Comparison of ENCODE assay signal across 9 cellular contexts in genomic region chr21:26842300-26842699, GRCh38. TPM values are rescaled to one million over a fixed set of nuclear protein-coding genes. Genes with fewer than 3 reads are reported as not detected.
DNase-seq lines count a peak whose midpoint lies in the region; ATAC-seq, FAIRE-seq and TF ChIP-seq lines count a peak whose summit lies in the region.
"Had no signal": no experiment of that assay in that cellular context is flagged by ENCODE, and none has a peak within 500 bp of the region (broad histone marks: within the 10 kb centered on the region; RNA-seq: fewer than 3 reads in every experiment).

No MANE protein-coding gene starts in this region.

- BruUV-seq in MCF 10A (replicated peaks; lab: Mats Ljungman, UMichigan), result no TSS peak

- H3K36me3 ChIP-seq in lung (ENCODE audit: control insufficient read depth in 2 of 2, insufficient read depth in 2 of 2, low read length in 2 of 2), result peaks cover 3 to 22% of the 10 kb centered on the region in 2 donors
- peaks cover 4% of the 10 kb centered on the region for H3K36me3 ChIP-seq in urinary bladder (ENCODE audit: insufficient read depth)

- intact Hi-C loops in MCF 10A (cut with micrococcal nuclease), result loop anchor here (5.0 to 10.0 kb wide), 2 partner anchors 1375 to 1793 kb away; no protein-coding TSS in a partner anchor

- no peaks in the 10 kb centered on the region for H3K27me3 ChIP-seq in lung (ENCODE audit: control insufficient read depth, insufficient read depth)

- peaks cover 44% of the 10 kb centered on the region for H3K4me1 Mint-ChIP-seq in activated naive CD4-positive, alpha-beta T cell treated with anti-CD3 and anti-CD28 coated beads, Interleukin-2, amount 10 ng/mL, durations not matched to agents 7 days and 5 days
- peaks cover 37% of the 10 kb centered on the region for H3K4me1 Mint-ChIP-seq in MCF 10A (ENCODE audit: insufficient read depth, unreplicated experiment)

- H3K4me3 ChIP-seq in lung (peak overlapping the region; percentile 33), urinary bladder (ENCODE audit: low read depth, low read length) (peak overlapping the region; percentile 79)

- no peak for TF ChIP-seq POLR2A in H54 (IDR thresholded peaks at IDR 0.05; ENCODE audit: low read depth, low read length)

- H3K4me3 Mint-ChIP-seq in activated naive CD4-positive, alpha-beta T cell treated with anti-CD3 and anti-CD28 coated beads, Interleukin-2, amount 10 ng/mL, durations not matched to agents 7 days and 5 days, result peak overlapping the region; percentile 68
- peak overlapping the region; percentile 76 for H3K4me3 Mint-ChIP-seq in MCF 10A (ENCODE audit: unreplicated experiment)

- H3K27ac ChIP-seq in lung (ENCODE audit: low read depth in 1 of 2, low read length in 1 of 2), result peak overlapping the region; percentile 28
- peak overlapping the region; percentile 54 for H3K27ac ChIP-seq in urinary bladder (ENCODE audit: low read depth)

- H3K36me3 Mint-ChIP-seq in activated naive CD4-positive, alpha-beta T cell treated with anti-CD3 and anti-CD28 coated beads, Interleukin-2, amount 10 ng/mL, durations not matched to agents 7 days and 5 days, result peaks cover 18% of the 10 kb centered on the region
- peaks cover 6 to 32% of the 10 kb centered on the region in 2 donors for H3K36me3 Mint-ChIP-seq in activated naive CD4-positive, alpha-beta T cell treated with anti-CD3 and anti-CD28 coated beads, Interleukin-2, amount 50 U/mL, for 72 hours
- H3K36me3 Mint-ChIP-seq in MCF 10A (ENCODE audit: insufficient read depth, unreplicated experiment), result peaks cover 4% of the 10 kb centered on the region

- CTCF ChIA-PET in activated naive CD4-positive, alpha-beta T cell treated with anti-CD3 and anti-CD28 coated beads, Interleukin-2, amount 10 ng/mL, durations not matched to agents 7 days and 5 days (lab: Charles Lee), result interaction anchor here (0.6 to 1.0 kb wide), 2 partner anchors 40 to 1859 kb away, joined by 3 read pairs; no protein-coding TSS in a partner anchor
- CTCF ChIA-PET in MCF 10A (lab: Yijun Ruan, JAX), result interaction anchor here (0.6 to 4.6 kb wide), 6 partner anchors 8 to 1531 kb away, joined by 3 to 29 read pairs (median 3); no protein-coding TSS in a partner anchor

- no peaks in the 10 kb centered on the region for H3K9me3 ChIP-seq in lung (ENCODE audit: control insufficient read depth in 2 of 2, insufficient read depth in 1 of 2, low read length in 1 of 2)

- TF ChIP-seq CTCF in MCF 10A (IDR thresholded peaks at IDR 0.05; ENCODE audit: unreplicated experiment) (no peak), lung (IDR thresholded peaks at IDR 0.05; ENCODE audit: control extremely low read depth, extremely low read depth) (no peak)

- H3K4me1 ChIP-seq in lung (ENCODE audit: control insufficient read depth in 2 of 2, insufficient read depth in 2 of 2, low read length in 2 of 2) (peaks cover 3 to 9% of the 10 kb centered on the region in 2 donors), urinary bladder (ENCODE audit: insufficient read depth) (no peaks in the 10 kb centered on the region)

- no peak for ATAC-seq in activated naive CD4-positive, alpha-beta T cell treated with anti-CD3 and anti-CD28 coated beads, Interleukin-2, amount 50 U/mL, for 72 hours
- no peak for ATAC-seq in lung (ENCODE audit: insufficient read depth, low FRiP score)
- ATAC-seq: activated T-cell treated with anti-CD3 and anti-CD28 coated beads, Interleukin-2, amount 50 U/mL, for 4 hours had no signal

- H3K27me3 Mint-ChIP-seq in activated naive CD4-positive, alpha-beta T cell treated with anti-CD3 and anti-CD28 coated beads, Interleukin-2, amount 10 ng/mL, durations not matched to agents 7 days and 5 days, result peaks cover 75% of the 10 kb centered on the region
- peaks cover 21% of the 10 kb centered on the region for H3K27me3 Mint-ChIP-seq in MCF 10A (ENCODE audit: insufficient read depth, unreplicated experiment)

- no peak for FAIRE-seq in H54 (lab: Jason Lieb, UNC)

- H3K9me3 Mint-ChIP-seq in activated naive CD4-positive, alpha-beta T cell treated with anti-CD3 and anti-CD28 coated beads, Interleukin-2, amount 10 ng/mL, durations not matched to agents 7 days and 5 days, result peaks cover 1% of the 10 kb centered on the region
- peaks cover 0 to 5% of the 10 kb centered on the region in 2 donors for H3K9me3 Mint-ChIP-seq in activated naive CD4-positive, alpha-beta T cell treated with anti-CD3 and anti-CD28 coated beads, Interleukin-2, amount 50 U/mL, for 72 hours
- H3K9me3 Mint-ChIP-seq in MCF 10A (ENCODE audit: unreplicated experiment), result no peaks in the 10 kb centered on the region
- H3K9me3 Mint-ChIP-seq: activated T-cell treated with anti-CD3 and anti-CD28 coated beads, Interleukin-2, amount 50 U/mL, for 4 hours had no signal

- no peak for DNase-seq in activated naive CD4-positive, alpha-beta T cell treated with anti-CD3 and anti-CD28 coated beads, Interleukin-2, amount 10 ng/mL, durations not matched to agents 7 days and 5 days
- DNase-seq in activated naive CD4-positive, alpha-beta T cell treated with anti-CD3 and anti-CD28 coated beads, Interleukin-2, amount 50 U/mL, for 72 hours (ENCODE audit: low spot score in 2 of 2), result no peak
- DNase-seq in MCF 10A (ENCODE audit: unreplicated experiment) (no peak), lung (ENCODE audit: low spot score) (no peak), NCI-H1048 (lab: John Stamatoyannopoulos, UW) (no peak), H54 (ENCODE audit: insufficient read length, low spot score) (no peak), LoVo (ENCODE audit: low spot score) (no peak)
- DNase-seq: activated T-cell treated with anti-CD3 and anti-CD28 coated beads, Interleukin-2, amount 50 U/mL, for 4 hours had no signal

- POLR2A ChIA-PET in MCF 10A (lab: Yijun Ruan, JAX), result interaction anchor here (0.7 to 1.5 kb wide), 4 partner anchors 452 to 1903 kb away, joined by 3 to 5 read pairs (median 4); no protein-coding TSS in a partner anchor

- 62 to 65% methylated on average over 11 of the region's 11 CpGs for WGBS in lung, 2 donors
- WGBS in urinary bladder, result 21% methylated on average over 11 of the region's 11 CpGs

- no peak overlapping the region for H3K27ac Mint-ChIP-seq in activated naive CD4-positive, alpha-beta T cell treated with anti-CD3 and anti-CD28 coated beads, Interleukin-2, amount 10 ng/mL, durations not matched to agents 7 days and 5 days
- no peak overlapping the region for H3K27ac Mint-ChIP-seq in activated naive CD4-positive, alpha-beta T cell treated with anti-CD3 and anti-CD28 coated beads, Interleukin-2, amount 50 U/mL, for 72 hours
- H3K27ac Mint-ChIP-seq in MCF 10A (ENCODE audit: low read depth, unreplicated experiment), result peak overlapping the region; percentile 38

RNA-seq across cellular contexts. Expression of gene ADAMTS1, which starts 2.9 kb away (rescaled TPM):
- total RNA-seq in activated naive CD4-positive, alpha-beta T cell treated with anti-CD3 and anti-CD28 coated beads, Interleukin-2, amount 50 U/mL, for 72 hours, result under 1 TPM; 0.09 to 0.31 TPM
- total RNA-seq in MCF 10A (2022), result 1.3 and 1.4 TPM in 2 replicates
- 100 to 1,000 TPM in 1 of 2 donors, 10 to 100 TPM in 1; 99.7 to 165 TPM for total RNA-seq in lung
- 10 to 100 TPM; 15.3 to 69.1 TPM for polyA plus RNA-seq in lung
- total RNA-seq in urinary bladder, result 96.6 TPM
- 299 TPM for polyA plus RNA-seq in urinary bladder

Comparison
In these comparisons a context has a peak if more than half of its experiments do, and no peak if none do; other contexts are left out.
1. RNA of gene ADAMTS1, which starts 2.9 kb away (total RNA-seq): 99.7 to 165 TPM in lung and 96.6 TPM in urinary bladder (single experiment); 1.3 to 1.4 TPM in MCF 10A and 0.09 to 0.31 TPM in activated naive CD4-positive, alpha-beta T cell treated with anti-CD3 and anti-CD28 coated beads, Interleukin-2, amount 50 U/mL, for 72 hours; every median in the first group is over 10 times any median in the second.